In the genomic region with DNA sequence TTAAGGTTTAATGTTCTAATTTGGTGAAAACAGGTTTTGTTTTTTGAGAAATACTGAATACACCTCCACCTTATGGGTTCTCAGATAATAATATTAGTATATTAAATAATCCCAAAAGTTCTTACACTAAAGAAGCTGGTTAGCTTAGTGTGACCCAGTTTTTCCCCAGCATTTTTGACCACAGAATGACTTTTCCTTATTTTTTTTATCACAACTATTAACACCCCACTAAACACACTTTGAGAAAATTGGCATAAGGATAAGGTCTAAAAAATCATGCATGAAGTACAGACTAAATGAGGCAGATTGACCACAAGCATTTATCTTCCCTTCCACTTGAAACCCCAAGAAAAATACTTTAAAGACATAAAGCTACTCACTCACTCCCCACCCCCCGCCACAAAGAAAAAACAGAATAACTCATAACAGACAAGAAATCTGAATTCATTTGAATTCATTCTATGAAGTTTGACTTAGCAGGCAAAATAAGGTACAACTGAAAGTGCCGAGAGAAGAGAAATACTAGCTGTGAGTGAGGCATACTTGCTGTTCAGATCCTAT, we compare ENCODE assay signal across 13 cellular contexts. TPM values are rescaled to one million over a fixed set of nuclear protein-coding genes. Genes with fewer than 3 reads are reported as not detected.
A peak's percentile ranks its signal among the peaks of the same experiment; 100 is the strongest.
DNase-seq lines count a peak whose midpoint lies in the region; ATAC-seq and TF ChIP-seq lines count a peak whose summit lies in the region.
"Had no signal": no experiment of that assay in that cellular context is flagged by ENCODE, and none has a peak within 500 bp of the region (broad histone marks: within the 10 kb centered on the region; RNA-seq: fewer than 3 reads in every experiment).

No MANE protein-coding gene starts in this region.

- ATAC-seq in stimulated activated naive CD8-positive, alpha-beta T cell treated with anti-CD3 and anti-CD28 coated beads, Interleukin-15, amount 100 ng/mL, for 72 hours = no peak
- no peak for ATAC-seq in HG02884 (IDR thresholded peaks at IDR 0.05; ENCODE audit: unreplicated experiment)
- ATAC-seq: lower lobe of right lung, Right ventricle myocardium inferior had no signal

- in situ Hi-C loops in brain microvascular endothelial cell (cut with HindIII; ENCODE audit: low pct_ligation_motif_present, low sequenced_read_pairs) = no loop called here

- DNase-seq in activated T-cell treated with anti-CD3 and anti-CD28 coated beads, Interleukin-2, amount 50 U/mL, for 24 hours = no peak
- no peak for DNase-seq in activated T-cell treated with anti-CD3 and anti-CD28 coated beads, Interleukin-2, amount 50 U/mL, for 48 hours
- peak; percentile 6 for DNase-seq in brain microvascular endothelial cell
- DNase-seq in stimulated activated naive CD8-positive, alpha-beta T cell treated with anti-CD3 and anti-CD28 coated beads, Interleukin-15, amount 100 ng/mL, for 72 hours = no peak
- no peak for DNase-seq in HT-29 (ENCODE audit: low spot score)
- no peak for DNase-seq in DMS 273 (lab: John Stamatoyannopoulos, UW; ENCODE audit: unreplicated experiment)
- DNase-seq: Calu3, lower lobe of right lung had no signal

- peaks cover 45% of the 10 kb centered on the region for H3K27me3 Mint-ChIP-seq in activated T-cell treated with anti-CD3 and anti-CD28 coated beads, Interleukin-2, amount 50 U/mL, for 24 hours
- H3K27me3 Mint-ChIP-seq in stimulated activated naive CD8-positive, alpha-beta T cell treated with anti-CD3 and anti-CD28 coated beads, Interleukin-15, amount 100 ng/mL, for 72 hours = peaks cover 29% of the 10 kb centered on the region
- H3K27me3 Mint-ChIP-seq: type B pancreatic cell had no signal

- H3K27me3 ChIP-seq in OCI-LY3 (ENCODE audit: low read depth, low read length) (peaks cover 31% of the 10 kb centered on the region), brain microvascular endothelial cell (replicated peaks) (no peaks in the 10 kb centered on the region)

- H3K79me2 ChIP-seq in OCI-LY3 (ENCODE audit: low read length) = no peaks in the 10 kb centered on the region

- H2AFZ ChIP-seq in OCI-LY3 (ENCODE audit: low read depth, low read length) = no peak overlapping the region

- H3K36me3 Mint-ChIP-seq in activated T-cell treated with anti-CD3 and anti-CD28 coated beads, Interleukin-2, amount 50 U/mL, for 24 hours (ENCODE audit: low read depth) = no peaks in the 10 kb centered on the region
- H3K36me3 Mint-ChIP-seq: type B pancreatic cell had no signal

- H3K4me2 ChIP-seq in OCI-LY3 (ENCODE audit: low read length) = peak overlapping the region; percentile 91

- H3K27ac ChIP-seq in OCI-LY3 (ENCODE audit: low read length) (peak overlapping the region; percentile 77), brain microvascular endothelial cell (peak overlapping the region; percentile 76)
- H3K27ac ChIP-seq: lower lobe of right lung had no signal

- peaks cover 21% of the 10 kb centered on the region for H3K4me1 Mint-ChIP-seq in activated T-cell treated with anti-CD3 and anti-CD28 coated beads, Interleukin-2, amount 50 U/mL, for 24 hours (ENCODE audit: low read depth)
- H3K4me1 Mint-ChIP-seq in stimulated activated naive CD8-positive, alpha-beta T cell treated with anti-CD3 and anti-CD28 coated beads, Interleukin-15, amount 100 ng/mL, for 72 hours = peaks cover 24% of the 10 kb centered on the region

- H3K4me3 ChIP-seq in OCI-LY3 (ENCODE audit: low read length) (peak overlapping the region; percentile 49), brain microvascular endothelial cell (ENCODE audit: low read depth, low read length) (no peak overlapping the region)
- H3K4me3 ChIP-seq: lower lobe of right lung had no signal

- no peak for TF ChIP-seq CTCF in OCI-LY3 (IDR thresholded peaks at IDR 0.05; ENCODE audit: low read depth, low read length)
- no peak for TF ChIP-seq CTCF in brain microvascular endothelial cell (IDR thresholded peaks at IDR 0.05; ENCODE audit: low read depth, low read length, missing control alignments)

- H3K9ac ChIP-seq in OCI-LY3 (ENCODE audit: low read length) = peak overlapping the region; percentile 23; the same call in 1 of the 2 replicates

- H3K27ac Mint-ChIP-seq in activated T-cell treated with anti-CD3 and anti-CD28 coated beads, Interleukin-2, amount 50 U/mL, for 24 hours = peak overlapping the region; percentile 93
- peak overlapping the region; percentile 67 to 68 for H3K27ac Mint-ChIP-seq in stimulated activated naive CD8-positive, alpha-beta T cell treated with anti-CD3 and anti-CD28 coated beads, Interleukin-15, amount 100 ng/mL, for 72 hours
- H3K27ac Mint-ChIP-seq: type B pancreatic cell had no signal

- H3K9me3 Mint-ChIP-seq in activated T-cell treated with anti-CD3 and anti-CD28 coated beads, Interleukin-2, amount 50 U/mL, for 24 hours = peaks cover 4% of the 10 kb centered on the region
- H3K9me3 Mint-ChIP-seq in stimulated activated naive CD8-positive, alpha-beta T cell treated with anti-CD3 and anti-CD28 coated beads, Interleukin-15, amount 100 ng/mL, for 72 hours = peaks cover 10 to 16% of the 10 kb centered on the region in 2 donors
- H3K9me3 Mint-ChIP-seq: type B pancreatic cell had no signal

- 0 out of 2 replicates have a peak, but pooled peaks cover 3% of the 10 kb centered on the region for H3K9me3 ChIP-seq in OCI-LY3 (ENCODE audit: insufficient read depth, low read length)
- H3K9me3 ChIP-seq: lower lobe of right lung had no signal

- peaks cover 2% of the 10 kb centered on the region for H3K36me3 ChIP-seq in OCI-LY3 (replicated peaks; ENCODE audit: low read depth, low read length)
- no peaks in the 10 kb centered on the region for H3K36me3 ChIP-seq in brain microvascular endothelial cell (replicated peaks)
- H3K36me3 ChIP-seq: lower lobe of right lung had no signal

- peaks cover 39% of the 10 kb centered on the region for H3K4me1 ChIP-seq in OCI-LY3 (ENCODE audit: low read length)
- H3K4me1 ChIP-seq: lower lobe of right lung had no signal

- H3K4me3 Mint-ChIP-seq in activated T-cell treated with anti-CD3 and anti-CD28 coated beads, Interleukin-2, amount 50 U/mL, for 24 hours = peak overlapping the region; percentile 30
- peak overlapping the region; percentile 48 to 63 for H3K4me3 Mint-ChIP-seq in stimulated activated naive CD8-positive, alpha-beta T cell treated with anti-CD3 and anti-CD28 coated beads, Interleukin-15, amount 100 ng/mL, for 72 hours
- H3K4me3 Mint-ChIP-seq: type B pancreatic cell had no signal

- H4K20me1 ChIP-seq in OCI-LY3 (ENCODE audit: insufficient read depth, low read length) = no peaks in the 10 kb centered on the region

RNA-seq across cellular contexts. Expression of a gene that starts 49.7 kb away (rescaled TPM):
- total RNA-seq in HT-29 (2014; rRNA removed; shearing (Covaris generic)) = not detected in 2 replicates
- total RNA-seq: Calu3, dermis microvascular lymphatic vessel endothelial cell, lower lobe of right lung, Right ventricle myocardium inferior had no signal
